ENCODE assay signal across 19 cellular contexts in genomic region chr9:80557256-80557655, GRCh38.
A peak's percentile ranks its signal among the peaks of the same experiment; 100 is the strongest.
DNase-seq lines count a peak whose midpoint lies in the region; ATAC-seq, FAIRE-seq and TF ChIP-seq lines count a peak whose summit lies in the region.
"Had no signal": no experiment of that assay in that cellular context is flagged by ENCODE, and none has a peak within 500 bp of the region (broad histone marks: within the 10 kb centered on the region; RNA-seq: fewer than 3 reads in every experiment).

No MANE protein-coding gene starts in this region.

- no peak overlapping the region for H3T11ph ChIP-seq in H9 (ENCODE audit: low read length)

- no peak overlapping the region for H2AK5ac ChIP-seq in H9 (ENCODE audit: insufficient read length, low read length)

- H3K4ac ChIP-seq in H9 (ENCODE audit: low read depth, low read length) = no peak overlapping the region

- H2BK5ac ChIP-seq in H9 (ENCODE audit: insufficient read length, low read length) = no peak overlapping the region

- ATAC-seq in RWPE2 (ENCODE audit: low read depth) = no peak
- ATAC-seq in GM21619 (IDR thresholded peaks at IDR 0.05; ENCODE audit: unreplicated experiment) = no peak
- no peak for ATAC-seq in GM18502 (IDR thresholded peaks at IDR 0.05; ENCODE audit: poor library complexity, unreplicated experiment)
- ATAC-seq: CD8-positive, alpha-beta T cell had no signal

- H3K4me1 Mint-ChIP-seq in H9 = no peaks in the 10 kb centered on the region; a peak in 1 of 4 replicates
- H3K4me1 Mint-ChIP-seq: B cell; CD4-positive, CD25-positive, alpha-beta regulatory T cell had no signal

- no peak overlapping the region for H4K5ac ChIP-seq in H9 (ENCODE audit: insufficient read length, low read depth, low read length)

- H4K20me1 ChIP-seq in H9 (ENCODE audit: control insufficient read depth, insufficient read depth, insufficient read length) = no peaks in the 10 kb centered on the region
- H4K20me1 ChIP-seq: BLaER1 had no signal

- H3K27me3 Mint-ChIP-seq in H9 (ENCODE audit: low read depth) = no peaks in the 10 kb centered on the region
- H3K27me3 Mint-ChIP-seq: B cell; CD4-positive, CD25-positive, alpha-beta regulatory T cell had no signal

- H3K9me3 Mint-ChIP-seq in H9 = no peaks in the 10 kb centered on the region
- H3K9me3 Mint-ChIP-seq: CD8-positive, alpha-beta T cell had no signal

- H3K4me3 ChIP-seq in RWPE2 (ENCODE audit: severe bottlenecking) (no peak overlapping the region), cardiac fibroblast (replicated peaks in 1 of 2; ENCODE audit: low read depth in 2 of 2, low read length in 2 of 2) (no peak overlapping the region), skeletal muscle satellite cell (ENCODE audit: low read length) (no peak overlapping the region)
- H3K4me3 ChIP-seq: BLaER1 had no signal

- H3K9ac ChIP-seq in skeletal muscle satellite cell (ENCODE audit: low read depth, low read length) (no peak overlapping the region), H9 (ENCODE audit: extremely low read depth, insufficient read length, low read length) (no peak overlapping the region)
- H3K9ac ChIP-seq: BLaER1 had no signal

- H3K56ac ChIP-seq in H9 (ENCODE audit: insufficient read length, low read depth, low read length) = no peak overlapping the region

- no peaks in the 10 kb centered on the region for H3K36me3 Mint-ChIP-seq in H9 (ENCODE audit: insufficient read depth in 1 of 3, low read depth in 3 of 3)
- H3K36me3 Mint-ChIP-seq: CD4-positive, CD25-positive, alpha-beta regulatory T cell; CD8-positive, alpha-beta T cell had no signal

- H3K27ac Mint-ChIP-seq in H9 = no peak overlapping the region
- H3K27ac Mint-ChIP-seq: B cell; CD4-positive, CD25-positive, alpha-beta regulatory T cell; CD8-positive, alpha-beta T cell had no signal

- peak; percentile 6 for FAIRE-seq in D721Med (lab: Jason Lieb, UNC)
- FAIRE-seq: GM12891 had no signal

- DNase-seq in D721Med (ENCODE audit: insufficient read length, low spot score) (no peak), RWPE2 (ENCODE audit: low spot score) (no peak), cardiac fibroblast (ENCODE audit: low read depth in 2 of 2) (peak; percentile 1 to 33), H9 (no peak)
- DNase-seq: Caco-2; CD4-positive, CD25-positive, alpha-beta regulatory T cell; CD8-positive, alpha-beta T cell; DMS 273 treated with DMSO at 0.1 percent for 48 hours; DMS53; DMS79 treated with DMSO at 0.1 percent for 48 hours; GF-D8; GOT3 had no signal

- no peaks in the 10 kb centered on the region for H3K79me1 ChIP-seq in H9 (ENCODE audit: insufficient read depth, low read depth, low read length, poor library complexity, severe bottlenecking)

- H2BK12ac ChIP-seq in H9 (ENCODE audit: insufficient read length, low read depth, low read length) = no peak overlapping the region

- H3K4me3 Mint-ChIP-seq in H9 = no peak overlapping the region
- H3K4me3 Mint-ChIP-seq: B cell; CD4-positive, CD25-positive, alpha-beta regulatory T cell; CD8-positive, alpha-beta T cell had no signal

- H3K9me3 ChIP-seq in RWPE2 (ENCODE audit: severe bottlenecking) (no peaks in the 10 kb centered on the region), skeletal muscle satellite cell (replicated peaks; ENCODE audit: low read length) (no peaks in the 10 kb centered on the region), H9 (ENCODE audit: control insufficient read depth, low read depth, low read length) (no peaks in the 10 kb centered on the region)
- H3K9me3 ChIP-seq: BLaER1, Caco-2 had no signal

- no peak overlapping the region for H3K14ac ChIP-seq in H9 (ENCODE audit: insufficient read depth, low read length)

- H2BK20ac ChIP-seq in H9 (ENCODE audit: low read depth, low read length, poor library complexity, severe bottlenecking) = no peak overlapping the region

- H3K27ac ChIP-seq in RWPE2 (ENCODE audit: poor library complexity, severe bottlenecking) (peak overlapping the region; percentile 88), H9 (ENCODE audit: insufficient read length, low read depth, low read length) (no peak overlapping the region)
- H3K27ac ChIP-seq: BLaER1, C4-2B had no signal

- H4K91ac ChIP-seq in H9 (ENCODE audit: insufficient read length, low read depth, low read length) = no peak overlapping the region

- no peak for TF ChIP-seq CTCF in D721Med (IDR thresholded peaks at IDR 0.05; ENCODE audit: insufficient read depth, missing control alignments)
- TF ChIP-seq CTCF in RWPE2 (IDR thresholded peaks at IDR 0.05; ENCODE audit: poor library complexity, severe bottlenecking) = no peak
- no peak for TF ChIP-seq CTCF in cardiac fibroblast (IDR thresholded peaks at IDR 0.05; ENCODE audit: low read depth, low read length)
- TF ChIP-seq CTCF in H9 (conservative IDR thresholded peaks at IDR 0.05) = no peak

- no peak overlapping the region for H3K23ac ChIP-seq in H9 (ENCODE audit: insufficient read length, low read depth, low read length)

- H3K27me3 ChIP-seq in RWPE2 (ENCODE audit: insufficient read depth, poor library complexity, severe bottlenecking) = no peaks in the 10 kb centered on the region
- H3K27me3 ChIP-seq in skeletal muscle satellite cell (ENCODE audit: control insufficient read depth, insufficient read depth, low read length) = no peaks in the 10 kb centered on the region
- no peaks in the 10 kb centered on the region for H3K27me3 ChIP-seq in H9 (ENCODE audit: insufficient read depth, low read length)
- H3K27me3 ChIP-seq: BLaER1 had no signal

- H2BK15ac ChIP-seq in H9 (ENCODE audit: low read depth, low read length) = no peak overlapping the region

- H2AFZ ChIP-seq in H9 (ENCODE audit: low read length) = no peak overlapping the region

- H3K4me1 ChIP-seq in RWPE2 (ENCODE audit: insufficient read depth, poor library complexity, severe bottlenecking) (peaks cover 59% of the 10 kb centered on the region), skeletal muscle satellite cell (ENCODE audit: control insufficient read depth, insufficient read depth, low read length) (peaks cover 45% of the 10 kb centered on the region), H9 (ENCODE audit: insufficient read depth, low read length) (no peaks in the 10 kb centered on the region)
- H3K4me1 ChIP-seq: BLaER1, Caco-2 had no signal

- WGBS in H9 (ENCODE audit: extremely low coverage, insufficient read length, low lambda C conversion rate) = no CpG with 5 or more reads among the region's 1 CpG

- H3K4me2 ChIP-seq in skeletal muscle satellite cell (ENCODE audit: low read length) = peak overlapping the region; percentile 65
- H3K4me2 ChIP-seq in H9 (ENCODE audit: insufficient read depth, insufficient read length, low read length) = no peak overlapping the region
- H3K4me2 ChIP-seq: BLaER1 had no signal

- no peak overlapping the region for H3K18ac ChIP-seq in H9 (ENCODE audit: insufficient read length, low read depth, low read length)

- no peaks in the 10 kb centered on the region for H3K36me3 ChIP-seq in RWPE2 (ENCODE audit: low read depth)
- no peaks in the 10 kb centered on the region for H3K36me3 ChIP-seq in skeletal muscle satellite cell (ENCODE audit: insufficient read depth, low read length)
- H3K36me3 ChIP-seq: BLaER1 had no signal

- H4K8ac ChIP-seq in H9 (replicated peaks; ENCODE audit: insufficient read length, low read depth, low read length) = no peak overlapping the region

- H2BK120ac ChIP-seq in H9 (ENCODE audit: low read depth, low read length, poor library complexity, severe bottlenecking) = no peak overlapping the region

- no peaks in the 10 kb centered on the region for H3K79me2 ChIP-seq in H9 (ENCODE audit: insufficient read depth, low read length)

- H3K23me2 ChIP-seq in H9 (ENCODE audit: insufficient read length, low read depth, low read length, poor library complexity, severe bottlenecking) = no peaks in the 10 kb centered on the region

Comparison
In these comparisons a context has a peak if more than half of its experiments do, and no peak if none do; other contexts are left out.
1. DNase-seq: peak in cardiac fibroblast (2 of 2); none in D721Med (single experiment), RWPE2 (single experiment) and H9 (single experiment).